In the genomic region with DNA sequence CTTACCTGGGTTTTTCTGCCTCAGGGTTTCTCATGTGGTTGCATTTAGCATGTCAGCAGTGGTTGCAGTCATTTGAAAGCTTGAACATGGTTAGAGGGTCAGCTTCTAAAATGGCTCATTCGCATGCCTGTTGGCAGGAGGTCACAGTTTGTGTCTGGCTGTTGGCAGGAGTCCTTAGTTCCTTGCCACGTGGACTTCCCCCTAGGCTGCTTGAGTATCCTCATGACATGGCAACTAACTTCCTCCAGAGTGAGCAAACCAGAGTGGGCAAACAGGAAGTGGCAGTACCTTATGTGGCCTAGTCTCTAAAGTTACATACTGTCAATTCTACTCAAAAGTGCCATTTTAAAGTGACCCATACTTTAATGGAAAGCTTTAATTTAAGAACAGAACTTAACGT, we compare ENCODE assay signal across 15 cellular contexts. TPM values are rescaled to one million over a fixed set of nuclear protein-coding genes. Genes with fewer than 3 reads are reported as not detected.
"Had no signal": no experiment of that assay in that cellular context is flagged by ENCODE, and none has a peak within 500 bp of the region (broad histone marks: within the 10 kb centered on the region; RNA-seq: fewer than 3 reads in every experiment).

No MANE protein-coding gene starts in this region.

- H3K9me3 ChIP-seq: body of pancreas, gastroesophageal sphincter, pancreas, suprapubic skin had no signal

- FAIRE-seq: pancreas had no signal

- H3K27ac ChIP-seq: body of pancreas, gastroesophageal sphincter, neural progenitor cell, pancreas, suprapubic skin had no signal

- ATAC-seq: body of pancreas; gastroesophageal sphincter; pancreas; stimulated activated naive CD8-positive, alpha-beta T cell treated with anti-CD3 and anti-CD28 coated beads, Interleukin-15, Interleukin-2, amounts not matched to agents 100 U/mL and 50 U/mL, for 24 hours had no signal

- H3K9ac ChIP-seq: neural progenitor cell had no signal

- DNase-seq: activated CD4-positive, alpha-beta T cell treated with anti-CD3 and anti-CD28 coated beads, Interleukin-2, amount 50 U/mL, for 1 hour; activated T-cell treated with anti-CD3 and anti-CD28 coated beads, Interleukin-2, amount 50 U/mL, for 1 hour; amniotic stem cell; body of pancreas; central memory CD4-positive, alpha-beta T cell; effector memory CD4-positive, alpha-beta T cell; hippocampal formation; pancreas; stimulated activated CD4-positive, alpha-beta T cell treated with anti-CD3 and anti-CD28 coated beads, Interleukin-2, amount 100 ng/mL, for 48 hours; stimulated activated CD8-positive, alpha-beta memory T cell treated with anti-CD3 and anti-CD28 coated beads, Interleukin-4, amount 100 ng/mL, for 48 hours; stimulated activated naive CD8-positive, alpha-beta T cell treated with anti-CD3 and anti-CD28 coated beads, Interleukin-15, Interleukin-2, amounts not matched to agents 100 U/mL and 50 U/mL, for 24 hours had no signal

- H3K36me3 ChIP-seq: gastroesophageal sphincter, neural progenitor cell, pancreas, suprapubic skin had no signal

- H3K4me3 ChIP-seq: body of pancreas, gastroesophageal sphincter, neural progenitor cell, pancreas, suprapubic skin had no signal

- H3K4me2 ChIP-seq: neural progenitor cell had no signal

- H3K4me1 ChIP-seq: neural progenitor cell, suprapubic skin had no signal

- H3K27me3 ChIP-seq: gastroesophageal sphincter, suprapubic skin had no signal

- H2AFZ ChIP-seq: neural progenitor cell had no signal

RNA-seq across cellular contexts. Expression of gene UNC13C, which starts 3.4 kb away (rescaled TPM):
- total RNA-seq: body of pancreas had no signal
- polyA plus RNA-seq: liver had no signal
